In genomic region chr6:138774370-138774769, GRCh38 we compare ENCODE assay signal across 8 cellular contexts. TPM values are rescaled to one million over a fixed set of nuclear protein-coding genes. Genes with fewer than 3 reads are reported as not detected.
DNase-seq lines count a peak whose midpoint lies in the region; ATAC-seq, FAIRE-seq and TF ChIP-seq lines count a peak whose summit lies in the region.
"Had no signal": no experiment of that assay in that cellular context is flagged by ENCODE, and none has a peak within 500 bp of the region (broad histone marks: within the 10 kb centered on the region; RNA-seq: fewer than 3 reads in every experiment).

No MANE protein-coding gene starts in this region.

- H3K9me3 ChIP-seq in astrocyte (ENCODE audit: insufficient read depth, low read depth, low read length), result no peaks in the 10 kb centered on the region
- H3K9me3 ChIP-seq in kidney (ENCODE audit: control insufficient read depth in 1 of 2, low read length in 2 of 2), result no peaks in the 10 kb centered on the region
- no peaks in the 10 kb centered on the region for H3K9me3 ChIP-seq in subcutaneous abdominal adipose tissue (ENCODE audit: control insufficient read depth in 5 of 5, low read length in 5 of 5)

- H2AFZ ChIP-seq in astrocyte (ENCODE audit: low read depth, low read length), result peak overlapping the region; percentile 96

- H3K4me2 ChIP-seq in astrocyte (ENCODE audit: low read length), result peak overlapping the region; percentile 94

- TF ChIP-seq CTCF in astrocyte (IDR thresholded peaks at IDR 0.05; ENCODE audit: insufficient read depth, low read depth, low read length) (no peak), kidney (IDR thresholded peaks at IDR 0.05; ENCODE audit: borderline replicate concordance, extremely low read depth, insufficient read depth) (no peak)

- intact Hi-C loops in kidney (cut with DNase I), result no loop called here

- H3K27me3 ChIP-seq in astrocyte (ENCODE audit: insufficient read depth, low read length), result no peaks in the 10 kb centered on the region
- no peaks in the 10 kb centered on the region for H3K27me3 ChIP-seq in subcutaneous abdominal adipose tissue (ENCODE audit: control insufficient read depth in 5 of 5, insufficient read depth in 4 of 5, low read length in 5 of 5)

- H3K27ac ChIP-seq in astrocyte (ENCODE audit: low read depth, low read length) (peak overlapping the region; percentile 97), kidney (ENCODE audit: low read depth in 2 of 2, low read length in 2 of 2) (no peak overlapping the region), subcutaneous abdominal adipose tissue (ENCODE audit: low read depth, low read length) (peak overlapping the region; percentile 99)

- no peaks in the 10 kb centered on the region for H3K9me3 Mint-ChIP-seq in IgD-negative memory B cell
- H3K9me3 Mint-ChIP-seq in astrocyte (ENCODE audit: unreplicated experiment), result no peaks in the 10 kb centered on the region

- H3K27me3 Mint-ChIP-seq in IgD-negative memory B cell, result no peaks in the 10 kb centered on the region
- H3K27me3 Mint-ChIP-seq in astrocyte (ENCODE audit: low read depth, unreplicated experiment), result no peaks in the 10 kb centered on the region

- H3K4me3 ChIP-seq in astrocyte (ENCODE audit: insufficient read depth, low read depth, low read length) (peak overlapping the region; percentile 89), kidney (ENCODE audit: low read length in 2 of 2) (peak overlapping the region; percentile 90 to 98), subcutaneous abdominal adipose tissue (ENCODE audit: low read depth in 1 of 5, low read length in 5 of 5) (peak overlapping the region; percentile 82 to 98 (median 94))

- no peaks in the 10 kb centered on the region for H4K20me1 ChIP-seq in astrocyte (ENCODE audit: insufficient read depth, low read length)

- H3K4me1 ChIP-seq in astrocyte (ENCODE audit: insufficient read depth, low read length) (peaks cover 11% of the 10 kb centered on the region), kidney (ENCODE audit: control insufficient read depth in 1 of 2, insufficient read depth in 1 of 2, low read depth in 1 of 2, low read length in 2 of 2) (peaks cover 0 to 2% of the 10 kb centered on the region in 2 donors), subcutaneous abdominal adipose tissue (ENCODE audit: control insufficient read depth in 5 of 5, insufficient read depth in 5 of 5, low read length in 5 of 5) (peaks cover 2 to 21% (median 19%) of the 10 kb centered on the region in 5 donors)

- H3K27ac Mint-ChIP-seq in IgD-negative memory B cell (peak overlapping the region; percentile 92 to 100 (median 100)), astrocyte (ENCODE audit: unreplicated experiment) (no peak overlapping the region)

- peaks cover 11 to 20% (median 16%) of the 10 kb centered on the region in 3 donors for H3K4me1 Mint-ChIP-seq in IgD-negative memory B cell
- no peaks in the 10 kb centered on the region for H3K4me1 Mint-ChIP-seq in astrocyte (ENCODE audit: low read depth, unreplicated experiment)

- H3K9ac ChIP-seq in astrocyte (ENCODE audit: low read length) (peak overlapping the region; percentile 92), kidney (ENCODE audit: low read length in 2 of 2) (peak overlapping the region; percentile 15 to 56), subcutaneous abdominal adipose tissue (ENCODE audit: low read length in 5 of 5) (peak overlapping the region in 4 of 5 donors; percentile 81 to 96 (median 92))

- H3K79me2 ChIP-seq in astrocyte (ENCODE audit: insufficient read depth, low read length), result no peaks in the 10 kb centered on the region

- H3K36me3 ChIP-seq in astrocyte (ENCODE audit: insufficient read depth, low read length), result no peaks in the 10 kb centered on the region
- H3K36me3 ChIP-seq in kidney (ENCODE audit: control insufficient read depth in 1 of 2, insufficient read depth in 2 of 2, low read length in 2 of 2), result peaks cover 0 to 5% of the 10 kb centered on the region in 2 donors
- peaks cover 10 to 28% (median 12%) of the 10 kb centered on the region in 5 donors for H3K36me3 ChIP-seq in subcutaneous abdominal adipose tissue (ENCODE audit: control insufficient read depth in 5 of 5, insufficient read depth in 5 of 5, low read length in 5 of 5)

- FAIRE-seq in astrocyte (lab: Jason Lieb, UNC) (no peak), kidney (lab: Jason Lieb, UNC) (no peak)

- H3K4me3 Mint-ChIP-seq in IgD-negative memory B cell, result peak overlapping the region; percentile 91 to 100 (median 99)
- H3K4me3 Mint-ChIP-seq in astrocyte (ENCODE audit: unreplicated experiment), result peak overlapping the region; percentile 98

- ATAC-seq in GM19351 (IDR thresholded peaks at IDR 0.05; ENCODE audit: unreplicated experiment), result no peak

- peaks cover 2% of the 10 kb centered on the region for H3K36me3 Mint-ChIP-seq in IgD-negative memory B cell
- peaks cover 6% of the 10 kb centered on the region for H3K36me3 Mint-ChIP-seq in astrocyte (ENCODE audit: low read depth, unreplicated experiment)

- DNase-seq in astrocyte (ENCODE audit: low read depth), result no peak
- DNase-seq in kidney, result no peak
- no peak for DNase-seq in COR-L47 (lab: John Stamatoyannopoulos, UW)
- DNase-seq in NCI-H510A (lab: John Stamatoyannopoulos, UW), result no peak

RNA-seq across cellular contexts. Expression of gene CCDC28A, which starts 0.8 kb away (rescaled TPM):
- polyA plus RNA-seq in IgD-negative memory B cell (39.5 TPM), kidney (ENCODE audit: insufficient read depth, low read depth, low replicate concordance) (70.0 TPM)
- total RNA-seq in astrocyte (9.3 and 9.5 TPM in 2 replicates), kidney (30.2 TPM)

RNA-seq across cellular contexts. Expression of gene ECT2L, which starts 21.5 kb away (rescaled TPM):
- polyA plus RNA-seq in IgD-negative memory B cell (0.23 TPM), kidney (ENCODE audit: insufficient read depth, low read depth, low replicate concordance) (not detected)
- total RNA-seq in astrocyte (not detected in 2 replicates), kidney (0.13 TPM)
- total RNA-seq: esophagus mucosa had no signal

Comparison
In these comparisons a context has a peak if more than half of its experiments do, and no peak if none do; other contexts are left out.
1. H3K27ac ChIP-seq: peak in astrocyte (single experiment) and subcutaneous abdominal adipose tissue (single experiment); none in kidney (0 of 2).
2. H3K9ac ChIP-seq: peak in every context shown above with its lines; median percentile 92 in astrocyte; 92 in subcutaneous abdominal adipose tissue; 36 in kidney.
3. Peak in every context shown above with its lines, with median percentiles within 50 percentile points of each other: H3K4me3 ChIP-seq.